ENCODE assay signal across 8 cellular contexts in the genomic region with DNA sequence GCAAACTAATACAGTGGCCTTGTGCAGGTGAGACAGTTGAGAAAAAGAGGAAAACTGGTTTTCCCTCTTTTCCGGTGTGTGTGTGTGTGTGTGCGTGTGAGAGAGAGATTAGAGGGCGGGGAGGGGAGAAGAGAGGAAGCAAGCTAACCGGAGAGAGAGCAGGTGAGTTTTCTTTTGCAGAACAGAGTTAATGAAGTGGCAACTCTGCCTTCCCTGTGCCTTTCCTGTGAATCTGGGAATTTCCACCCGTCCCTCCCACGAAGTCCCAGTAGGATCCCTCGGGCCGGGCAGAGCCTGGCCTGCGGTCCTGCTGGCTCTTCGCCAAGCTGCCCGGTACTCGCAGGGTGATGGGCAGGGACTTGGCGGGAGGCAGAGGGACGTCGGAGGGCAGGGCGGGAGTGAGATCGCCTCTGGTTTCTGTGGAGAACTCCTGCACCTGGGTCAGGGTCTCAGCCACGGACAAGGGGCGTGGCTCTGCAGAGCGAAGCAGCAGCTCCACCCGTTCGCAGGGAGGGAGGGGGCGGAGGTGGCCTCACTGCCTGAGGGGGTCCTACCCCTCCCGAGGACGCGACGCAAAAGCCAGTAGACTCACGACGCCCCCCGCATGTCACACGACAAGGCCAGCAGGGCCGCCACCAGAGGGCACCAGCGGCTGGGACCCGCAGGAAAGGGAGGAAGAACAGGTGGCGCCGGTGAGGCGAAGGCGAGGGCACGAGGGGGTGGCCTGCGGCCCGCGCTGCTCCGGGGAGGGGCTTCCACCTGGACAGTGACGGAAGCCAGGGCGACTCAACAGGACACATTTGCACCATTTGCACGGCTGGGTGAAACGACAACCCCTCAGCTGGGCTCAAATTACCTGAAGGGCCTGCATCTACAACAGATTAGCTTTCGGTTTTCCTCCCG. TPM values are rescaled to one million over a fixed set of nuclear protein-coding genes. Genes with fewer than 3 reads are reported as not detected.
DNase-seq lines count a peak whose midpoint lies in the region; ATAC-seq and TF ChIP-seq lines count a peak whose summit lies in the region.

No MANE protein-coding gene starts in this region.

- H3K14ac ChIP-seq in H9 (ENCODE audit: insufficient read depth, low read length), result no peak overlapping the region

- DNase-seq in CD1c-positive myeloid dendritic cell (ENCODE audit: extremely low spot score) (peak; percentile 36), H9 (peak; percentile 94), NCI-H2171 (lab: John Stamatoyannopoulos, UW) (peak; percentile 84), lower lobe of right lung (peak; percentile 84)
- peak; percentile 74 to 75 for DNase-seq in activated CD4-positive, alpha-beta T cell treated with anti-CD3 and anti-CD28 coated beads for 4 hours
- DNase-seq in stimulated activated CD8-positive, alpha-beta memory T cell treated with anti-CD3 and anti-CD28 coated beads, Interleukin-12 subunit alpha, Interleukin-12 subunit beta, amount 100 ng/mL, for 24 hours (ENCODE audit: extremely low read depth), result peak; percentile 32

- peaks cover 8% of the 10 kb centered on the region in 2 experiments; a peak in 3 of 5 replicates for H3K9me3 Mint-ChIP-seq in H9
- peaks cover 8% of the 10 kb centered on the region for H3K9me3 Mint-ChIP-seq in dendritic cell treated with granulocyte-macrophage colony-stimulating factor and Interleukin-4, amounts not matched to agents 40 ng/mL and 50 ng/mL, for 4 days

- H4K8ac ChIP-seq in H9 (replicated peaks; ENCODE audit: insufficient read length, low read depth, low read length), result no peak overlapping the region

- no peaks in the 10 kb centered on the region for H4K20me1 ChIP-seq in H9 (ENCODE audit: control insufficient read depth, insufficient read depth, insufficient read length)

- no peak overlapping the region for H2BK20ac ChIP-seq in H9 (ENCODE audit: low read depth, low read length, poor library complexity, severe bottlenecking)

- H2AFZ ChIP-seq in H9 (ENCODE audit: low read length), result no peak overlapping the region

- TF ChIP-seq CTCF in H9 (conservative IDR thresholded peaks at IDR 0.05) (peak; percentile 94), lower lobe of right lung (IDR thresholded peaks at IDR 0.05) (peak; percentile 68)

- no peak overlapping the region for H2BK15ac ChIP-seq in H9 (ENCODE audit: low read depth, low read length)

- H3T11ph ChIP-seq in H9 (ENCODE audit: low read length), result no peak overlapping the region

- H3K36me3 Mint-ChIP-seq in H9 (ENCODE audit: insufficient read depth in 1 of 3, low read depth in 3 of 3), result peaks cover 0 to 8% (median 5%) of the 10 kb centered on the region in 3 experiments; a peak in 3 of 7 replicates
- no peaks in the 10 kb centered on the region for H3K36me3 Mint-ChIP-seq in dendritic cell treated with granulocyte-macrophage colony-stimulating factor and Interleukin-4, amounts not matched to agents 40 ng/mL and 50 ng/mL, for 4 days (ENCODE audit: low read depth)

- H3K27ac ChIP-seq in H9 (ENCODE audit: insufficient read length, low read depth, low read length), result no peak overlapping the region
- peak overlapping the region; percentile 72 for H3K27ac ChIP-seq in lower lobe of right lung

- no peak overlapping the region for H2BK120ac ChIP-seq in H9 (ENCODE audit: low read depth, low read length, poor library complexity, severe bottlenecking)

- no peak overlapping the region for H3K9ac ChIP-seq in H9 (ENCODE audit: extremely low read depth, insufficient read length, low read length)

- H2AK5ac ChIP-seq in H9 (ENCODE audit: insufficient read length, low read length), result no peak overlapping the region

- H2BK5ac ChIP-seq in H9 (ENCODE audit: insufficient read length, low read length), result no peak overlapping the region

- 0 out of 7 replicates have a peak overlapping the region, but pooled peaks of 1 of the 3 experiments have one; percentile 83 for H3K27ac Mint-ChIP-seq in H9
- peak overlapping the region; percentile 91 for H3K27ac Mint-ChIP-seq in dendritic cell treated with granulocyte-macrophage colony-stimulating factor and Interleukin-4, amounts not matched to agents 40 ng/mL and 50 ng/mL, for 4 days

- no peaks in the 10 kb centered on the region for H3K36me3 ChIP-seq in lower lobe of right lung

- peaks cover 3% of the 10 kb centered on the region for H3K23me2 ChIP-seq in H9 (ENCODE audit: insufficient read length, low read depth, low read length, poor library complexity, severe bottlenecking)

- H3K4me1 ChIP-seq in H9 (ENCODE audit: insufficient read depth, low read length), result no peaks in the 10 kb centered on the region
- peaks cover 15% of the 10 kb centered on the region for H3K4me1 ChIP-seq in lower lobe of right lung

- H3K4ac ChIP-seq in H9 (ENCODE audit: low read depth, low read length), result no peak overlapping the region

- peaks cover 37% of the 10 kb centered on the region for H3K27me3 Mint-ChIP-seq in H9 (ENCODE audit: low read depth)
- H3K27me3 Mint-ChIP-seq in dendritic cell treated with granulocyte-macrophage colony-stimulating factor and Interleukin-4, amounts not matched to agents 40 ng/mL and 50 ng/mL, for 4 days, result peaks cover 13% of the 10 kb centered on the region

- peak overlapping the region; percentile 30 to 61 for H3K4me3 Mint-ChIP-seq in H9
- peak overlapping the region; percentile 74 for H3K4me3 Mint-ChIP-seq in dendritic cell treated with granulocyte-macrophage colony-stimulating factor and Interleukin-4, amounts not matched to agents 40 ng/mL and 50 ng/mL, for 4 days

- WGBS in H9 (ENCODE audit: extremely low coverage, insufficient read length, low lambda C conversion rate), result no CpG with 5 or more reads among the region's 49 CpGs

- peak overlapping the region; percentile 15 for H3K4me2 ChIP-seq in H9 (ENCODE audit: insufficient read depth, insufficient read length, low read length)

- intact Hi-C loops in dendritic cell treated with granulocyte-macrophage colony-stimulating factor and Interleukin-4, amounts not matched to agents 40 ng/mL and 50 ng/mL, for 4 days (cut with micrococcal nuclease), result loop anchor here (5.0 kb wide), 2 partner anchors 36 to 61 kb away; partner anchors contain the start of gene MCUR1
- intact Hi-C loops in lower lobe of right lung (cut with DNase I), result no loop called here

- H3K23ac ChIP-seq in H9 (ENCODE audit: insufficient read length, low read depth, low read length), result no peak overlapping the region

- H3K79me1 ChIP-seq in H9 (ENCODE audit: insufficient read depth, low read depth, low read length, poor library complexity, severe bottlenecking), result no peaks in the 10 kb centered on the region

- H3K79me2 ChIP-seq in H9 (ENCODE audit: insufficient read depth, low read length), result no peaks in the 10 kb centered on the region

- no peak overlapping the region for H3K18ac ChIP-seq in H9 (ENCODE audit: insufficient read length, low read depth, low read length)

- no peak overlapping the region for H4K5ac ChIP-seq in H9 (ENCODE audit: insufficient read length, low read depth, low read length)

- ATAC-seq in lower lobe of right lung (peak; percentile 93), HG03025 (IDR thresholded peaks at IDR 0.05; ENCODE audit: low FRiP score, unreplicated experiment) (no peak)

- H4K91ac ChIP-seq in H9 (ENCODE audit: insufficient read length, low read depth, low read length), result no peak overlapping the region

- H3K56ac ChIP-seq in H9 (ENCODE audit: insufficient read length, low read depth, low read length), result no peak overlapping the region

- H3K9me3 ChIP-seq in H9 (ENCODE audit: control insufficient read depth, low read depth, low read length), result no peaks in the 10 kb centered on the region
- no peaks in the 10 kb centered on the region for H3K9me3 ChIP-seq in lower lobe of right lung

- no peak overlapping the region for H2BK12ac ChIP-seq in H9 (ENCODE audit: insufficient read length, low read depth, low read length)

- H3K4me3 ChIP-seq in lower lobe of right lung, result peak overlapping the region; percentile 58

- H3K4me1 Mint-ChIP-seq in H9, result peaks cover 15 to 16% of the 10 kb centered on the region in 2 experiments
- H3K4me1 Mint-ChIP-seq in dendritic cell treated with granulocyte-macrophage colony-stimulating factor and Interleukin-4, amounts not matched to agents 40 ng/mL and 50 ng/mL, for 4 days (ENCODE audit: low read depth), result peaks cover 25% of the 10 kb centered on the region

- no peaks in the 10 kb centered on the region for H3K27me3 ChIP-seq in H9 (ENCODE audit: insufficient read depth, low read length)
- no peaks in the 10 kb centered on the region for H3K27me3 ChIP-seq in lower lobe of right lung (ENCODE audit: low read depth)

RNA-seq across cellular contexts. Expression of gene RNF182, which starts 51.2 kb away (rescaled TPM):
- total RNA-seq in H9 (2021) (3.5 and 3.7 TPM in 2 replicates), lower lobe of right lung (5.3 TPM)

RNA-seq across cellular contexts. Expression of gene MCUR1, which starts 59.2 kb away (rescaled TPM):
- total RNA-seq in H9 (2021), result 32.0 and 35.4 TPM in 2 replicates
- total RNA-seq in lower lobe of right lung, result 26.1 TPM

Comparison
In these comparisons a context has a peak if more than half of its experiments do, and no peak if none do; other contexts are left out.
1. DNase-seq: peak in every context shown above with its lines; median percentile 94 in H9; 84 in NCI-H2171; 84 in lower lobe of right lung; 74 in activated CD4-positive, alpha-beta T cell treated with anti-CD3 and anti-CD28 coated beads for 4 hours; 36 in CD1c-positive myeloid dendritic cell; 32 in stimulated activated CD8-positive, alpha-beta memory T cell treated with anti-CD3 and anti-CD28 coated beads, Interleukin-12 subunit alpha, Interleukin-12 subunit beta, amount 100 ng/mL, for 24 hours.